Comparison of ENCODE assay signal across 2 cellular contexts in the genomic region with DNA sequence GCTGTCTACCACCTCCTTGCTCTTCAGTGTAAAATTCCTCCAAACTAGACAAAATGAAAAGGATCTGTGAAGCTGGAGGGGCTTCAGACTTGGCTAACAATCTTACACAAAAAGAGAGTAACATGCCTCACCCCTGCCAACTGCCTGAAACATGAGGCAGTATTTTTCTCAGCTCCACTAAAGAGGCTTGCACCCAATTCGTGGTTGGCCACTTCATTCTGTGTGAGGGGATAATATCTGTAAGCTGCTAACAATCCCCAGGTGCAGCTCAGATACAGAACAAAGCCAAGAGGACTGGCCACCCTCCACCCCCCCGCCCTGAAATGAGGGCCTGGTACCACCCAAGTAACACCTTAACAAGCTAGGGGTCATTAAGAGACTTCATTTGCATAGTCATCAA.
TF ChIP-seq lines count a peak whose summit lies in the region.

No MANE protein-coding gene starts in this region.

TF ChIP-seq in GM12891, 5 proteins besides CTCF, POLR2A, EP300 and RAD21:
- TF ChIP-seq TAF1 (IDR thresholded peaks at IDR 0.05; ENCODE audit: low read depth, low read length) (no peak), POLR2AphosphoS5 (IDR thresholded peaks at IDR 0.05; ENCODE audit: low read depth, low read length) (no peak), PAX5 (IDR thresholded peaks at IDR 0.05; ENCODE audit: insufficient read depth, low read length, severe bottlenecking) (no peak), SPI1 (IDR thresholded peaks at IDR 0.05; ENCODE audit: low read depth, low read length) (no peak), POU2F2 (IDR thresholded peaks at IDR 0.05; ENCODE audit: low read depth, low read length) (no peak)

TF ChIP-seq in H1, 55 proteins besides CTCF, POLR2A, EP300 and RAD21:
- TF ChIP-seq TEAD4 (IDR thresholded peaks at IDR 0.05; ENCODE audit: low read depth, low read length) (no peak), ZNF274 (IDR thresholded peaks at IDR 0.05; ENCODE audit: borderline replicate concordance, extremely low read depth, low read length) (no peak), SP2 (IDR thresholded peaks at IDR 0.05; ENCODE audit: low read length) (no peak), NANOG (IDR thresholded peaks at IDR 0.05; ENCODE audit: insufficient read depth, low read depth, low read length, poor library complexity, severe bottlenecking) (no peak), BACH1 (IDR thresholded peaks at IDR 0.05; ENCODE audit: low read length) (no peak), CHD2 (IDR thresholded peaks at IDR 0.05; ENCODE audit: low read length) (no peak)
